Comparison of ENCODE assay signal across 7 cellular contexts in genomic region chr19:34172661-34173144, GRCh38. TPM values are rescaled to one million over a fixed set of nuclear protein-coding genes. Genes with fewer than 3 reads are reported as not detected.
DNase-seq lines count a peak whose midpoint lies in the region; ATAC-seq, FAIRE-seq and TF ChIP-seq lines count a peak whose summit lies in the region.

No MANE protein-coding gene starts in this region.

- no peak for FAIRE-seq in astrocyte (lab: Jason Lieb, UNC)

- ATAC-seq in GM18505 (IDR thresholded peaks at IDR 0.05; ENCODE audit: unreplicated experiment) (peak; percentile 31), GM21737 (IDR thresholded peaks at IDR 0.05; ENCODE audit: unreplicated experiment) (peak; percentile 31)

- peak overlapping the region; percentile 100 for H3K9ac ChIP-seq in astrocyte (ENCODE audit: low read length)

- H3K79me2 ChIP-seq in astrocyte (ENCODE audit: insufficient read depth, low read length): peaks cover 61% of the 10 kb centered on the region

- H3K36me3 ChIP-seq in astrocyte (ENCODE audit: insufficient read depth, low read length): no peaks in the 10 kb centered on the region

- peak overlapping the region; percentile 94 for H3K27ac ChIP-seq in astrocyte (ENCODE audit: low read depth, low read length)

- TF ChIP-seq CTCF in astrocyte (IDR thresholded peaks at IDR 0.05; ENCODE audit: insufficient read depth, low read depth, low read length): no peak

- DNase-seq in Jurkat, Clone E6-1 (ENCODE audit: low read depth, low spot score): no peak
- DNase-seq in astrocyte (ENCODE audit: low read depth) (no peak), smooth muscle cell of the brain vasculature (ENCODE audit: low read depth, low spot score) (peak; percentile 7), OCI-M1 (lab: John Stamatoyannopoulos, UW) (no peak)

- peak overlapping the region; percentile 99 for H3K4me3 Mint-ChIP-seq in astrocyte (ENCODE audit: unreplicated experiment)

- H3K9me3 ChIP-seq in astrocyte (ENCODE audit: insufficient read depth, low read depth, low read length): no peaks in the 10 kb centered on the region
- H3K9me3 ChIP-seq in iPS-18c (ENCODE audit: control insufficient read depth, insufficient read depth, low read length): no peaks in the 10 kb centered on the region

- H3K4me2 ChIP-seq in astrocyte (ENCODE audit: low read length): peak overlapping the region; percentile 99

- H3K27me3 ChIP-seq in astrocyte (ENCODE audit: insufficient read depth, low read length): no peaks in the 10 kb centered on the region

- no peaks in the 10 kb centered on the region for H3K36me3 Mint-ChIP-seq in astrocyte (ENCODE audit: low read depth, unreplicated experiment)

- peaks cover 26% of the 10 kb centered on the region for H3K4me1 ChIP-seq in astrocyte (ENCODE audit: insufficient read depth, low read length)

- peak overlapping the region; percentile 98 for H3K27ac Mint-ChIP-seq in astrocyte (ENCODE audit: unreplicated experiment)

- H3K4me1 Mint-ChIP-seq in astrocyte (ENCODE audit: low read depth, unreplicated experiment): peaks cover 16% of the 10 kb centered on the region

- H3K27me3 Mint-ChIP-seq in astrocyte (ENCODE audit: low read depth, unreplicated experiment): no peaks in the 10 kb centered on the region

- H3K4me3 ChIP-seq in Jurkat, Clone E6-1 (ENCODE audit: low read length): peak overlapping the region; percentile 90
- H3K4me3 ChIP-seq in astrocyte (ENCODE audit: insufficient read depth, low read depth, low read length) (peak overlapping the region; percentile 99), iPS-18c (ENCODE audit: insufficient read depth, low read depth, low read length) (peak overlapping the region; percentile 95)

- peaks cover 1% of the 10 kb centered on the region for H3K9me3 Mint-ChIP-seq in astrocyte (ENCODE audit: unreplicated experiment)

- peak overlapping the region; percentile 87 for H2AFZ ChIP-seq in astrocyte (ENCODE audit: low read depth, low read length)

- no peak for TF ChIP-seq POLR2A in GM18505 (IDR thresholded peaks at IDR 0.05; ENCODE audit: borderline replicate concordance, extremely low read depth, insufficient read depth, insufficient read length)

- H4K20me1 ChIP-seq in astrocyte (ENCODE audit: insufficient read depth, low read length): peaks cover 47% of the 10 kb centered on the region

RNA-seq across cellular contexts. Expression of gene LSM14A, which starts 0.4 kb away (rescaled TPM):
- polyA plus RNA-seq in Jurkat, Clone E6-1 (2012; ENCODE audit: insufficient read depth, insufficient read length): 134 TPM
- total RNA-seq in astrocyte: 84.5 and 88.4 TPM in 2 replicates
